In genomic region chr7:131188367-131189339, GRCh38 we compare ENCODE assay signal across 1 cellular context.
TF ChIP-seq lines count a peak whose summit lies in the region.

No MANE protein-coding gene starts in this region.

TF ChIP-seq in A549, 52 proteins besides CTCF, POLR2A, EP300 and RAD21 (continued from another document):
- no peak for TF ChIP-seq E2F6 (IDR thresholded peaks at IDR 0.05; ENCODE audit: borderline replicate concordance, low read depth)
- no peak for TF ChIP-seq TP53 (CRISPR knock-in tag; IDR thresholded peaks at IDR 0.05)
- TF ChIP-seq ZC3H11A (IDR thresholded peaks at IDR 0.05): no peak
- TF ChIP-seq HES2 (IDR thresholded peaks at IDR 0.05): no peak
- TF ChIP-seq CEBPB (IDR thresholded peaks at IDR 0.05): peak in 1 of 2 experiments; percentile 57; a peak in 1 of 4 replicates
- no peak for TF ChIP-seq CBX2 (IDR thresholded peaks at IDR 0.05; ENCODE audit: borderline replicate concordance, low read depth)
- TF ChIP-seq MAFK (IDR thresholded peaks at IDR 0.05; ENCODE audit: partially characterized antibody): peak; percentile 74
- no peak for TF ChIP-seq NFE2L2 (conservative IDR thresholded peaks at IDR 0.05; ENCODE audit: low read length)
- no peak for TF ChIP-seq BCL3 (IDR thresholded peaks at IDR 0.05)
- no peak for TF ChIP-seq EHMT2 (IDR thresholded peaks at IDR 0.05; ENCODE audit: low read depth)
- 0 out of 2 replicates have a peak, but pooled peaks have one; percentile 9 for TF ChIP-seq FOSB (CRISPR knock-in tag; IDR thresholded peaks at IDR 0.05)
- TF ChIP-seq ZSCAN20 (CRISPR knock-in tag; IDR thresholded peaks at IDR 0.05): 0 out of 2 replicates have a peak, but pooled peaks have one; percentile 27
- TF ChIP-seq CHD2 (IDR thresholded peaks at IDR 0.05; ENCODE audit: low read length, partially characterized antibody): no peak
- peak; percentile 17; the same call in 1 of the 2 replicates for TF ChIP-seq USF2 (IDR thresholded peaks at IDR 0.05)
- no peak for TF ChIP-seq HOXA7 (CRISPR knock-in tag; IDR thresholded peaks at IDR 0.05)
- peak; percentile 76; the same call in 1 of the 2 replicates for TF ChIP-seq MAX (IDR thresholded peaks at IDR 0.05)
- peak; percentile 93; the same call in 1 of the 2 replicates for TF ChIP-seq HOXB13 (CRISPR knock-in tag; IDR thresholded peaks at IDR 0.05; ENCODE audit: low read depth)
- no peak for TF ChIP-seq BHLHE40 (IDR thresholded peaks at IDR 0.05; ENCODE audit: low read depth, low read length)
- TF ChIP-seq RARB (CRISPR knock-in tag; IDR thresholded peaks at IDR 0.05): peak; percentile 18; the same call in 1 of the 2 replicates
- TF ChIP-seq PHF8 (IDR thresholded peaks at IDR 0.05; ENCODE audit: borderline replicate concordance, low read depth): no peak
- no peak for TF ChIP-seq RCOR1 (IDR thresholded peaks at IDR 0.05; ENCODE audit: low read depth, low read length)
- TF ChIP-seq RFX5 (IDR thresholded peaks at IDR 0.05): no peak
- TF ChIP-seq HMGXB4 (CRISPR knock-in tag; IDR thresholded peaks at IDR 0.05; ENCODE audit: borderline replicate concordance): no peak
- no peak for TF ChIP-seq SREBF2 (IDR thresholded peaks at IDR 0.05)
- no peak for TF ChIP-seq ELK1 (IDR thresholded peaks at IDR 0.05; ENCODE audit: low read depth, low read length)
- no peak for TF ChIP-seq KDM5A (IDR thresholded peaks at IDR 0.05)
- TF ChIP-seq MYC (IDR thresholded peaks at IDR 0.05; ENCODE audit: borderline replicate concordance, low read length): no peak
- TF ChIP-seq NR3C1 (IDR thresholded peaks at IDR 0.05): no peak
TF ChIP-seq in A549: peak in this region for 20.
